35 cellular contexts compared by ENCODE assay signal in genomic region chr20:48090784-48091183, GRCh38.
DNase-seq lines count a peak whose midpoint lies in the region; ATAC-seq, FAIRE-seq and TF ChIP-seq lines count a peak whose summit lies in the region.
"Had no signal": no experiment of that assay in that cellular context is flagged by ENCODE, and none has a peak within 500 bp of the region (broad histone marks: within the 10 kb centered on the region; RNA-seq: fewer than 3 reads in every experiment).

No MANE protein-coding gene starts in this region.

- H3K27ac ChIP-seq in HepG2 (ENCODE audit: extremely low read length, insufficient read depth, low read length) (no peak overlapping the region), right lobe of liver (no peak overlapping the region), RWPE2 (ENCODE audit: poor library complexity, severe bottlenecking) (no peak overlapping the region), neural progenitor cell (no peak overlapping the region), left lung (no peak overlapping the region)
- H3K27ac ChIP-seq: 22Rv1; A549; BLaER1; BLaER1 treated with 17β-estradiol and CSF1 and Interleukin-3, amounts not matched to agents 10 nM and 100 nM; C4-2B had no signal

- WGBS in HepG2 (ENCODE audit: low lambda C conversion rate) = 13% methylated on average over 7 of the region's 7 CpGs
- WGBS in right lobe of liver (ENCODE audit: insufficient coverage, low coverage, low lambda C conversion rate, missing lambda C conversion rate) = 63% methylated on average over 4 of the region's 7 CpGs

- peaks cover 16% of the 10 kb centered on the region for H3K27me3 Mint-ChIP-seq in neural progenitor cell (ENCODE audit: insufficient read depth, low read depth)
- H3K27me3 Mint-ChIP-seq: CD4-positive, CD25-positive, alpha-beta regulatory T cell had no signal

- no peaks in the 10 kb centered on the region for H3K36me3 Mint-ChIP-seq in neural progenitor cell
- H3K36me3 Mint-ChIP-seq: CD14-positive monocyte; CD4-positive, alpha-beta memory T cell; CD4-positive, CD25-positive, alpha-beta regulatory T cell; CD8-positive, alpha-beta memory T cell; CD8-positive, alpha-beta T cell had no signal

- no peak for TF ChIP-seq POLR2A in HepG2 (IDR thresholded peaks at IDR 0.05; ENCODE audit: insufficient read depth in 1 of 2, low read depth in 2 of 2, low read length in 2 of 2)
- no peak for TF ChIP-seq POLR2A in right lobe of liver (IDR thresholded peaks at IDR 0.05)

- no peaks in the 10 kb centered on the region for H3F3A ChIP-seq in neural progenitor cell (ENCODE audit: low read depth)

- no peak for TF ChIP-seq RAD21 in HepG2 (CRISPR knock-in tag; IDR thresholded peaks at IDR 0.05)

- in situ Hi-C loops in HepG2 (cut with HindIII; ENCODE audit: extremely low pct_ligation_motif_present, low pct_unique_long_range_greater_than_20kb) = no loop called here

- intact Hi-C loops in HepG2 (cut with micrococcal nuclease; ENCODE audit: unreplicated experiment) (no loop called here), right lobe of liver (cut with DNase I) (no loop called here), left lung (cut with DNase I) (no loop called here)

- TF ChIP-seq EP300 in HepG2 (IDR thresholded peaks at IDR 0.05; ENCODE audit: low read depth in 2 of 2, low read length in 2 of 2) = no peak
- TF ChIP-seq EP300 in HepG2 (CRISPR knock-in tag; IDR thresholded peaks at IDR 0.05; ENCODE audit: borderline replicate concordance) = no peak

- peaks cover 6% of the 10 kb centered on the region for H3K4me1 Mint-ChIP-seq in neural progenitor cell
- H3K4me1 Mint-ChIP-seq: B cell; CD14-positive monocyte; CD4-positive, alpha-beta memory T cell; CD4-positive, CD25-positive, alpha-beta regulatory T cell; CD8-positive, alpha-beta memory T cell had no signal

- H3K4me3 ChIP-seq in HepG2 (replicated peaks in 1 of 3; ENCODE audit: insufficient read depth in 1 of 3, low read depth in 2 of 3, low read length in 3 of 3) (no peak overlapping the region), right lobe of liver (no peak overlapping the region), RWPE2 (ENCODE audit: severe bottlenecking) (no peak overlapping the region), neural progenitor cell (no peak overlapping the region), left lung (no peak overlapping the region)
- H3K4me3 ChIP-seq: A549; BLaER1; BLaER1 treated with 17β-estradiol and CSF1 and Interleukin-3, amounts not matched to agents 10 nM and 100 nM had no signal

- H2AFZ ChIP-seq in HepG2 (ENCODE audit: low read length) = no peak overlapping the region
- no peak overlapping the region for H2AFZ ChIP-seq in neural progenitor cell (replicated peaks)

- H4K20me1 ChIP-seq in HepG2 (ENCODE audit: insufficient read depth, low read length) (no peaks in the 10 kb centered on the region), neural progenitor cell (ENCODE audit: low read depth) (no peaks in the 10 kb centered on the region)
- H4K20me1 ChIP-seq: BLaER1; BLaER1 treated with 17β-estradiol and CSF1 and Interleukin-3, amounts not matched to agents 10 nM and 100 nM had no signal

- POLR2A ChIA-PET in HepG2 (lab: Yijun Ruan, JAX) = no interaction called here

- TF ChIP-seq CTCF in HepG2 (CRISPR knock-in tag; IDR thresholded peaks at IDR 0.05) = no peak
- TF ChIP-seq CTCF in right lobe of liver (IDR thresholded peaks at IDR 0.05) = no peak
- no peak for TF ChIP-seq CTCF in RWPE2 (IDR thresholded peaks at IDR 0.05; ENCODE audit: poor library complexity, severe bottlenecking)
- TF ChIP-seq CTCF in neural progenitor cell (IDR thresholded peaks at IDR 0.05) = no peak
- no peak for TF ChIP-seq CTCF in left lung (IDR thresholded peaks at IDR 0.05)

- no peak for FAIRE-seq in HepG2 (lab: Jason Lieb, UNC)
- FAIRE-seq: A204.1, A549, D721Med had no signal

- peak overlapping the region; percentile 6 for H3K27ac Mint-ChIP-seq in neural progenitor cell
- H3K27ac Mint-ChIP-seq: B cell; CD14-positive monocyte; CD4-positive, alpha-beta memory T cell; CD4-positive, alpha-beta T cell; CD4-positive, CD25-positive, alpha-beta regulatory T cell; CD8-positive, alpha-beta memory T cell; CD8-positive, alpha-beta T cell had no signal

- H3K4me3 Mint-ChIP-seq in neural progenitor cell = no peak overlapping the region
- H3K4me3 Mint-ChIP-seq: B cell; CD14-positive monocyte; CD4-positive, alpha-beta memory T cell; CD4-positive, alpha-beta T cell; CD4-positive, CD25-positive, alpha-beta regulatory T cell; CD8-positive, alpha-beta memory T cell; CD8-positive, alpha-beta T cell had no signal

- no peaks in the 10 kb centered on the region for H3K4me1 ChIP-seq in HepG2 (ENCODE audit: insufficient read depth, low read length)
- H3K4me1 ChIP-seq in right lobe of liver = no peaks in the 10 kb centered on the region
- H3K4me1 ChIP-seq in RWPE2 (ENCODE audit: insufficient read depth, poor library complexity, severe bottlenecking) = no peaks in the 10 kb centered on the region
- peaks cover 4% of the 10 kb centered on the region for H3K4me1 ChIP-seq in neural progenitor cell
- H3K4me1 ChIP-seq in left lung = no peaks in the 10 kb centered on the region
- H3K4me1 ChIP-seq: A549; BE2C; BLaER1; BLaER1 treated with 17β-estradiol and CSF1 and Interleukin-3, amounts not matched to agents 10 nM and 100 nM; Caco-2 had no signal

- H3K9me3 Mint-ChIP-seq in neural progenitor cell = peaks cover 8% of the 10 kb centered on the region
- H3K9me3 Mint-ChIP-seq: CD4-positive, alpha-beta T cell; CD8-positive, alpha-beta T cell had no signal

- H3K9ac ChIP-seq in HepG2 (ENCODE audit: insufficient read depth, low read depth, low read length) (no peak overlapping the region), neural progenitor cell (no peak overlapping the region)
- H3K9ac ChIP-seq: BLaER1; BLaER1 treated with 17β-estradiol and CSF1 and Interleukin-3, amounts not matched to agents 10 nM and 100 nM had no signal

- H3K4me2 ChIP-seq in HepG2 (ENCODE audit: low read depth, low read length) (no peak overlapping the region), neural progenitor cell (no peak overlapping the region)
- H3K4me2 ChIP-seq: A549; BLaER1; BLaER1 treated with 17β-estradiol and CSF1 and Interleukin-3, amounts not matched to agents 10 nM and 100 nM had no signal

- CTCF ChIA-PET in HepG2 (lab: Yijun Ruan, JAX; ENCODE audit: low intra/inter-chr PET ratio, low total read pairs) = no interaction called here

- peaks cover 4 to 11% of the 10 kb centered on the region in 2 experiments; a peak in 2 of 5 replicates for H3K27me3 ChIP-seq in HepG2 (ENCODE audit: control insufficient read depth in 1 of 2, insufficient read depth in 2 of 2, low read length in 2 of 2)
- no peaks in the 10 kb centered on the region for H3K27me3 ChIP-seq in right lobe of liver
- H3K27me3 ChIP-seq in RWPE2 (ENCODE audit: insufficient read depth, poor library complexity, severe bottlenecking) = no peaks in the 10 kb centered on the region
- no peaks in the 10 kb centered on the region for H3K27me3 ChIP-seq in neural progenitor cell
- H3K27me3 ChIP-seq in left lung = peaks cover 0 to 9% of the 10 kb centered on the region in 2 donors
- H3K27me3 ChIP-seq: BE2C; BLaER1; BLaER1 treated with 17β-estradiol and CSF1 and Interleukin-3, amounts not matched to agents 10 nM and 100 nM had no signal

- no peaks in the 10 kb centered on the region for H3K36me3 ChIP-seq in HepG2 (replicated peaks in 1 of 2; ENCODE audit: control insufficient read depth in 1 of 2, insufficient read depth in 2 of 2, low read length in 2 of 2)
- no peaks in the 10 kb centered on the region for H3K36me3 ChIP-seq in right lobe of liver
- no peaks in the 10 kb centered on the region for H3K36me3 ChIP-seq in RWPE2 (ENCODE audit: low read depth)
- no peaks in the 10 kb centered on the region for H3K36me3 ChIP-seq in neural progenitor cell
- H3K36me3 ChIP-seq in left lung = no peaks in the 10 kb centered on the region
- H3K36me3 ChIP-seq: BE2C; BLaER1; BLaER1 treated with 17β-estradiol and CSF1 and Interleukin-3, amounts not matched to agents 10 nM and 100 nM had no signal

- ATAC-seq in HepG2 (no peak), right lobe of liver (no peak), RWPE2 (ENCODE audit: low read depth) (no peak), left lung (no peak)
- ATAC-seq: A549; CD8-positive, alpha-beta T cell had no signal

- no peak for DNase-seq in HepG2 (ENCODE audit: low spot score)
- no peak for DNase-seq in right lobe of liver
- peak; percentile 74 for DNase-seq in RWPE2 (ENCODE audit: low spot score)
- no peak for DNase-seq in neural progenitor cell (ENCODE audit: low spot score)
- no peak for DNase-seq in left lung
- no peak for DNase-seq in NCI-H2081 (lab: John Stamatoyannopoulos, UW)
- DNase-seq: 8988T; ACHN; AML-193; BE2C; C1 segment of cervical spinal cord; Calu3; CD4-positive, alpha-beta memory T cell; CD4-positive, alpha-beta T cell; CD4-positive, CD25-positive, alpha-beta regulatory T cell; CD8-positive, alpha-beta memory T cell; CD8-positive, alpha-beta T cell; COR-L47; DMS 273 treated with DMSO at 0.1 percent for 48 hours; DMS153; DMS53; DMS79; DMS79 treated with DMSO at 0.1 percent for 48 hours; DND-41; EL had no signal

- H3K9me3 ChIP-seq in HepG2 (ENCODE audit: low read length) = no peaks in the 10 kb centered on the region
- H3K9me3 ChIP-seq in right lobe of liver = no peaks in the 10 kb centered on the region
- H3K9me3 ChIP-seq in RWPE2 (ENCODE audit: severe bottlenecking) = no peaks in the 10 kb centered on the region
- no peaks in the 10 kb centered on the region for H3K9me3 ChIP-seq in neural progenitor cell (ENCODE audit: low read depth)
- no peaks in the 10 kb centered on the region for H3K9me3 ChIP-seq in left lung
- H3K9me3 ChIP-seq: BE2C, BLaER1, Caco-2 had no signal

- H3K79me2 ChIP-seq in HepG2 (ENCODE audit: insufficient read depth, low read length) (no peaks in the 10 kb centered on the region), neural progenitor cell (ENCODE audit: low read depth) (no peaks in the 10 kb centered on the region)

- BruUV-seq in HepG2 (replicated peaks; lab: Mats Ljungman, UMichigan) = no TSS peak

TF ChIP-seq in HepG2, 621 proteins besides CTCF, POLR2A, EP300 and RAD21:
- no peak for TF ChIP-seq TBP (CRISPR knock-in tag; IDR thresholded peaks at IDR 0.05)
- TF ChIP-seq, protein P1, sequence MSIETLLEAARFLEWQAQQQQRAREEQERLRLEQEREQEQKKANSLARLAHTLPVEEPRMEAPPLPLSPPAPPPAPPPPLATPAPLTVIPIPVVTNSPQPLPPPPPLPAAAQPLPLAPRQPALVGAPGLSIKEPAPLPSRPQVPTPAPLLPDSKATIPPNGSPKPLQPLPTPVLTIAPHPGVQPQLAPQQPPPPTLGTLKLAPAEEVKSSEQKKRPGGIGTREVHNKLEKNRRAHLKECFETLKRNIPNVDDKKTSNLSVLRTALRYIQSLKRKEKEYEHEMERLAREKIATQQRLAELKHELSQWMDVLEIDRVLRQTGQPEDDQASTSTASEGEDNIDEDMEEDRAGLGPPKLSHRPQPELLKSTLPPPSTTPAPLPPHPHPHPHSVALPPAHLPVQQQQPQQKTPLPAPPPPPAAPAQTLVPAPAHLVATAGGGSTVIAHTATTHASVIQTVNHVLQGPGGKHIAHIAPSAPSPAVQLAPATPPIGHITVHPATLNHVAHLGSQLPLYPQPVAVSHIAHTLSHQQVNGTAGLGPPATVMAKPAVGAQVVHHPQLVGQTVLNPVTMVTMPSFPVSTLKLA (IDR thresholded peaks at IDR 0.05) = peak; percentile 32; the same call in 1 of the 2 replicates
- TF ChIP-seq ZNF629 (CRISPR knock-in tag; conservative IDR thresholded peaks at IDR 0.05) = peak; percentile 56; the same call in 1 of the 2 replicates
- no peak for TF ChIP-seq MTF2 (CRISPR knock-in tag; IDR thresholded peaks at IDR 0.05; ENCODE audit: borderline replicate concordance)
TF ChIP-seq in HepG2: peak in this region for 2.
